1 cellular context compared by ENCODE assay signal in the genomic region with DNA sequence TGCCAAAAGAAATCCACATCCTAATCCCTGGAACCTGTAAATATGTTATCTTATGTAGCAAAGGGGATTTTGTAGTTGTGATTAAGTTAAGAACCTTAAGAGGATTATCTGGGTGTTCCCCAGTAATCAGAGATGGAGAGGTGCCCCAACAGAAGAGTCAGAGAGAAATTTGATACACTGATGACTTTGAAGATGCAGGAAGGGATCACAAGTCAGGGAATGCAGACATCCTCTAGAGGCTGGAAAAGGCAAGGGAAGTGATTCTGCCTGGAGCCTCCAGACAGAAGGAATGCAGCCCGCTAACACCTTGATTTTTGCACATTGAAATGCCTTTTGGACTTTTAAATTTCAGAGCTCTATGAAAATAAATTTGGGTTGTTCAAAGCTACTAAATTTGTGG.
TF ChIP-seq lines count a peak whose summit lies in the region.

No MANE protein-coding gene starts in this region.

TF ChIP-seq in GM23338, 12 proteins besides CTCF, POLR2A, EP300 and RAD21 (continued from another document):
- TF ChIP-seq NANOG (IDR thresholded peaks at IDR 0.05; ENCODE audit: borderline replicate concordance), result no peak
- TF ChIP-seq EZH2 (IDR thresholded peaks at IDR 0.05; ENCODE audit: low read depth, unreplicated experiment), result no peak
- TF ChIP-seq, protein P1, sequence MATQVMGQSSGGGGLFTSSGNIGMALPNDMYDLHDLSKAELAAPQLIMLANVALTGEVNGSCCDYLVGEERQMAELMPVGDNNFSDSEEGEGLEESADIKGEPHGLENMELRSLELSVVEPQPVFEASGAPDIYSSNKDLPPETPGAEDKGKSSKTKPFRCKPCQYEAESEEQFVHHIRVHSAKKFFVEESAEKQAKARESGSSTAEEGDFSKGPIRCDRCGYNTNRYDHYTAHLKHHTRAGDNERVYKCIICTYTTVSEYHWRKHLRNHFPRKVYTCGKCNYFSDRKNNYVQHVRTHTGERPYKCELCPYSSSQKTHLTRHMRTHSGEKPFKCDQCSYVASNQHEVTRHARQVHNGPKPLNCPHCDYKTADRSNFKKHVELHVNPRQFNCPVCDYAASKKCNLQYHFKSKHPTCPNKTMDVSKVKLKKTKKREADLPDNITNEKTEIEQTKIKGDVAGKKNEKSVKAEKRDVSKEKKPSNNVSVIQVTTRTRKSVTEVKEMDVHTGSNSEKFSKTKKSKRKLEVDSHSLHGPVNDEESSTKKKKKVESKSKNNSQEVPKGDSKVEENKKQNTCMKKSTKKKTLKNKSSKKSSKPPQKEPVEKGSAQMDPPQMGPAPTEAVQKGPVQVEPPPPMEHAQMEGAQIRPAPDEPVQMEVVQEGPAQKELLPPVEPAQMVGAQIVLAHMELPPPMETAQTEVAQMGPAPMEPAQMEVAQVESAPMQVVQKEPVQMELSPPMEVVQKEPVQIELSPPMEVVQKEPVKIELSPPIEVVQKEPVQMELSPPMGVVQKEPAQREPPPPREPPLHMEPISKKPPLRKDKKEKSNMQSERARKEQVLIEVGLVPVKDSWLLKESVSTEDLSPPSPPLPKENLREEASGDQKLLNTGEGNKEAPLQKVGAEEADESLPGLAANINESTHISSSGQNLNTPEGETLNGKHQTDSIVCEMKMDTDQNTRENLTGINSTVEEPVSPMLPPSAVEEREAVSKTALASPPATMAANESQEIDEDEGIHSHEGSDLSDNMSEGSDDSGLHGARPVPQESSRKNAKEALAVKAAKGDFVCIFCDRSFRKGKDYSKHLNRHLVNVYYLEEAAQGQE (IDR thresholded peaks at IDR 0.05; ENCODE audit: unreplicated experiment), result no peak
